In the genomic region with DNA sequence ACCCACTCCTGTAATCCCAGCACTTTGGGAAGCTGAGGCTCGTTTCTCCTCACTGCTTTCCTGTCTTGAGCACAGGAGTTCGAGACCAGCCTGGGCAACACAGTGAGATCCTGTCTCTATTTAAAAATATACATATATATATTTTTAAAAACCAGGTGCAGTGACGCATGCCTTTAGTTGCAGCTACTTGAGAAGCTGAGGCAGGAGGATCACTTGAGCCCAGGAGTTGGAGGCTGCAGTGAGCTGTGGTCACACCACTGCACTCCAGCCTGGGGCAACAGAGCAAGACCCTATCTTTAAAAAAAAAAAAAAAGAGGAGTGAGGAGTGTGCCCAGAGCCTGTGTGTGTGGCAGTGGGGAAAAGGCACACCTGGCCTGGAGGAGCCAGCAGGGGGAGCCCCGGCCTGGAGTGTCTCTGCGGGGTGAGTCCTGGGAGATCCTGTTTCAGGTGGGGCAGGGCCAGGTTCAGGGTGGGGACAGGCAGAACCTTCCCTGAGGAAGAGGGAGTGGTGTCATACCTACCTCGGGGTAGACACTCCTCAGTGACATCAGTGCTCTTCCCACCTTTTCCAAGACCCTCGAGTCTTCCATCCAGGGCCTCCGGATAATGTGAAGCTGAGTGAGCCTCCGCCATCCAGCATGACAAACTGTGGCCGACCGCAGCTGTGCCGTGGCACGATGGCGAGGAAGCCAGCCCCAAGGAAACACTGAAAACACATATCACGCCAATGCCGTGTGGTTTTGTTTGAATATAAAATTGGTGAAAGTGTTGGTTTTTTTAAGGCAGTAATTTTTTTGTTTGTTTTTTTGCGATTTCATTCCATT, we compare ENCODE assay signal across 8 cellular contexts. TPM values are rescaled to one million over a fixed set of nuclear protein-coding genes. Genes with fewer than 3 reads are reported as not detected.
A peak's percentile ranks its signal among the peaks of the same experiment; 100 is the strongest.
DNase-seq lines count a peak whose midpoint lies in the region; ATAC-seq, FAIRE-seq and TF ChIP-seq lines count a peak whose summit lies in the region.
"Had no signal": no experiment of that assay in that cellular context is flagged by ENCODE, and none has a peak within 500 bp of the region (broad histone marks: within the 10 kb centered on the region; RNA-seq: fewer than 3 reads in every experiment).

No MANE protein-coding gene starts in this region.

- H3K9me3 ChIP-seq in SK-N-SH (no peaks in the 10 kb centered on the region), adipocyte (ENCODE audit: control insufficient read depth, low read length) (no peaks in the 10 kb centered on the region), kidney (ENCODE audit: control insufficient read depth in 1 of 2, low read length in 2 of 2) (no peaks in the 10 kb centered on the region)

- H3K9ac ChIP-seq in SK-N-SH (no peak overlapping the region), adipocyte (ENCODE audit: low read length) (no peak overlapping the region), kidney (ENCODE audit: low read length in 2 of 2) (no peak overlapping the region)

- DNase-seq in SK-N-SH (peak; percentile 75), adipocyte (ENCODE audit: low read depth) (peak; percentile 35), kidney (peak; percentile 75), NCI-H1694 (lab: John Stamatoyannopoulos, UW) (no peak), pons (ENCODE audit: low spot score) (no peak)
- no peak for DNase-seq in stimulated activated effector memory CD8-positive, alpha-beta T cell treated with anti-CD3 and anti-CD28 coated beads, Interleukin-12 subunit alpha, Interleukin-12 subunit beta, amount 100 ng/mL, for 72 hours (ENCODE audit: low spot score in 2 of 2)

- TF ChIP-seq EP300 in SK-N-SH (IDR thresholded peaks at IDR 0.05; ENCODE audit: borderline replicate concordance in 1 of 2, low read depth in 1 of 2, low read length in 1 of 2), result no peak

- H3K36me3 ChIP-seq in SK-N-SH (replicated peaks in 1 of 2; ENCODE audit: control insufficient read depth in 1 of 2, insufficient read depth in 2 of 2, low read length in 1 of 2) (peaks cover 42 to 63% of the 10 kb centered on the region in 2 experiments), adipocyte (ENCODE audit: control insufficient read depth, insufficient read depth, low read length, severe bottlenecking) (peaks cover 55% of the 10 kb centered on the region), kidney (ENCODE audit: control insufficient read depth in 1 of 2, insufficient read depth in 2 of 2, low read length in 2 of 2) (peaks cover 14 to 15% of the 10 kb centered on the region in 2 donors)

- TF ChIP-seq CTCF in SK-N-SH (IDR thresholded peaks at IDR 0.05) (peak; percentile 68), kidney (IDR thresholded peaks at IDR 0.05; ENCODE audit: borderline replicate concordance, extremely low read depth, insufficient read depth) (peak; percentile 57)

- CTCF ChIA-PET in SK-N-SH (lab: Yijun Ruan, JAX), result interaction anchor here (0.6 to 1.7 kb wide), 22 partner anchors 9 to 427 kb away, joined by 3 to 8 read pairs (median 4); a partner anchor contains a TSS

- POLR2A ChIA-PET in SK-N-SH (lab: Yijun Ruan, JAX), result interaction anchor here (0.5 to 1.7 kb wide), 2 partner anchors 9 to 27 kb away, joined by 3 to 4 read pairs; no protein-coding TSS in a partner anchor

- peak; percentile 58 for TF ChIP-seq RAD21 in SK-N-SH (IDR thresholded peaks at IDR 0.05; ENCODE audit: low read length)

- H3K4me3 Mint-ChIP-seq in stimulated activated effector memory CD8-positive, alpha-beta T cell treated with anti-CD3 and anti-CD28 coated beads, Interleukin-12 subunit alpha, Interleukin-12 subunit beta, amount 100 ng/mL, for 72 hours, result no peak overlapping the region

- H3K27ac ChIP-seq in SK-N-SH (ENCODE audit: low read depth in 2 of 2, low read length in 1 of 2), result no peak overlapping the region
- no peak overlapping the region for H3K27ac ChIP-seq in kidney (ENCODE audit: low read depth in 2 of 2, low read length in 2 of 2)

- H3K4me1 ChIP-seq in SK-N-SH (ENCODE audit: control insufficient read depth in 1 of 2, insufficient read depth in 2 of 2, low read depth in 1 of 2, low read length in 1 of 2), result peaks cover 0 to 3% of the 10 kb centered on the region in 2 experiments; a peak in 2 of 4 replicates
- H3K4me1 ChIP-seq in adipocyte (ENCODE audit: control insufficient read depth, insufficient read depth, low read length), result peaks cover 15% of the 10 kb centered on the region
- H3K4me1 ChIP-seq in kidney (ENCODE audit: control insufficient read depth in 1 of 2, insufficient read depth in 1 of 2, low read depth in 1 of 2, low read length in 2 of 2), result no peaks in the 10 kb centered on the region

- no peak overlapping the region for H2AFZ ChIP-seq in SK-N-SH (ENCODE audit: low read depth)

- H3K9me3 Mint-ChIP-seq in stimulated activated effector memory CD8-positive, alpha-beta T cell treated with anti-CD3 and anti-CD28 coated beads, Interleukin-12 subunit alpha, Interleukin-12 subunit beta, amount 100 ng/mL, for 72 hours, result no peaks in the 10 kb centered on the region

- ATAC-seq in GM19467 (IDR thresholded peaks at IDR 0.05; ENCODE audit: unreplicated experiment), result peak; percentile 52
- peak; percentile 75 for ATAC-seq in stimulated activated effector memory CD8-positive, alpha-beta T cell treated with anti-CD3 and anti-CD28 coated beads, Interleukin-12 subunit alpha, Interleukin-12 subunit beta, amount 100 ng/mL, for 72 hours

- intact Hi-C loops in kidney (cut with DNase I), result no loop called here

- peaks cover 52% of the 10 kb centered on the region for H3F3A ChIP-seq in SK-N-SH (replicated peaks; ENCODE audit: insufficient read depth)

- H3K4me1 Mint-ChIP-seq in stimulated activated effector memory CD8-positive, alpha-beta T cell treated with anti-CD3 and anti-CD28 coated beads, Interleukin-12 subunit alpha, Interleukin-12 subunit beta, amount 100 ng/mL, for 72 hours, result peaks cover 12% of the 10 kb centered on the region

- H3K4me3 ChIP-seq in SK-N-SH (ENCODE audit: low read depth in 2 of 2, low read length in 1 of 2) (no peak overlapping the region), adipocyte (ENCODE audit: low read length) (no peak overlapping the region), kidney (ENCODE audit: low read length in 2 of 2) (no peak overlapping the region)

- FAIRE-seq in kidney (lab: Jason Lieb, UNC), result no peak
- FAIRE-seq: TTC549 had no signal

- H3K4me2 ChIP-seq in SK-N-SH, result no peak overlapping the region

- H3K27me3 ChIP-seq in SK-N-SH (ENCODE audit: insufficient read depth), result no peaks in the 10 kb centered on the region
- H3K27me3 ChIP-seq in adipocyte (replicated peaks; ENCODE audit: control insufficient read depth, insufficient read depth, low read length), result no peaks in the 10 kb centered on the region

- peaks cover 8% of the 10 kb centered on the region for H4K20me1 ChIP-seq in SK-N-SH (ENCODE audit: insufficient read depth)

- H3K27ac Mint-ChIP-seq in stimulated activated effector memory CD8-positive, alpha-beta T cell treated with anti-CD3 and anti-CD28 coated beads, Interleukin-12 subunit alpha, Interleukin-12 subunit beta, amount 100 ng/mL, for 72 hours, result peak overlapping the region; percentile 63

- WGBS in SK-N-SH (ENCODE audit: low lambda C conversion rate), result 86% methylated on average over 17 of the region's 17 CpGs

- H3K79me2 ChIP-seq in SK-N-SH (ENCODE audit: insufficient read depth), result no peaks in the 10 kb centered on the region

- peaks cover 89% of the 10 kb centered on the region for H3K36me3 Mint-ChIP-seq in stimulated activated effector memory CD8-positive, alpha-beta T cell treated with anti-CD3 and anti-CD28 coated beads, Interleukin-12 subunit alpha, Interleukin-12 subunit beta, amount 100 ng/mL, for 72 hours

- no peaks in the 10 kb centered on the region for H3K9me2 ChIP-seq in SK-N-SH

TF ChIP-seq in SK-N-SH, 30 proteins besides CTCF, POLR2A, EP300 and RAD21:
- TF ChIP-seq, protein P1, sequence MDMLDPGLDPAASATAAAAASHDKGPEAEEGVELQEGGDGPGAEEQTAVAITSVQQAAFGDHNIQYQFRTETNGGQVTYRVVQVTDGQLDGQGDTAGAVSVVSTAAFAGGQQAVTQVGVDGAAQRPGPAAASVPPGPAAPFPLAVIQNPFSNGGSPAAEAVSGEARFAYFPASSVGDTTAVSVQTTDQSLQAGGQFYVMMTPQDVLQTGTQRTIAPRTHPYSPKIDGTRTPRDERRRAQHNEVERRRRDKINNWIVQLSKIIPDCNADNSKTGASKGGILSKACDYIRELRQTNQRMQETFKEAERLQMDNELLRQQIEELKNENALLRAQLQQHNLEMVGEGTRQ (IDR thresholded peaks at IDR 0.05; ENCODE audit: borderline replicate concordance, low read depth, low read length), result no peak
- peak; percentile 43 for TF ChIP-seq SMC3 (IDR thresholded peaks at IDR 0.05; ENCODE audit: low read depth, low read length)
- no peak for TF ChIP-seq TAF1 (IDR thresholded peaks at IDR 0.05; ENCODE audit: borderline replicate concordance, low read depth, low read length)
- no peak for TF ChIP-seq NFIC (IDR thresholded peaks at IDR 0.05; ENCODE audit: borderline replicate concordance)
TF ChIP-seq in SK-N-SH: peak in this region for 1.

RNA-seq across cellular contexts. Expression of a gene that starts 9.0 kb away (rescaled TPM):
- 549 and 836 TPM in 2 replicates for polyA plus RNA-seq in SK-N-SH (2012; rRNA removed)
- 499 and 604 TPM in 2 replicates for polyA plus RNA-seq in SK-N-SH (2012; cell fraction: cytosol; rRNA removed)
- polyA plus RNA-seq in SK-N-SH (2012; cell fraction: nucleus; rRNA removed), result 368 and 467 TPM in 2 replicates
- total RNA-seq in kidney, result 216 TPM
- 74.1 TPM for polyA plus RNA-seq in kidney (ENCODE audit: insufficient read depth, low read depth, low replicate concordance)

RNA-seq across cellular contexts. Expression of a gene that starts 39.8 kb away (rescaled TPM):
- polyA plus RNA-seq in SK-N-SH (2012; rRNA removed) (262 and 306 TPM in 2 replicates), kidney (ENCODE audit: insufficient read depth, low read depth, low replicate concordance) (117 TPM)
- 265 and 294 TPM in 2 replicates for polyA plus RNA-seq in SK-N-SH (2012; cell fraction: cytosol; rRNA removed)
- polyA plus RNA-seq in SK-N-SH (2012; cell fraction: nucleus; rRNA removed), result 86.2 and 95.3 TPM in 2 replicates
- total RNA-seq in kidney, result 119 TPM

RNA-seq across cellular contexts. Expression of a gene that starts 42.9 kb away (rescaled TPM):
- 296 and 389 TPM in 2 replicates for polyA plus RNA-seq in SK-N-SH (2012; rRNA removed)
- 589 and 668 TPM in 2 replicates for polyA plus RNA-seq in SK-N-SH (2012; cell fraction: cytosol; rRNA removed)
- polyA plus RNA-seq in SK-N-SH (2012; cell fraction: nucleus; rRNA removed), result 105 and 146 TPM in 2 replicates
- total RNA-seq in kidney, result 84.7 TPM
- 119 TPM for polyA plus RNA-seq in kidney (ENCODE audit: insufficient read depth, low read depth, low replicate concordance)

RNA-seq across cellular contexts. Expression of a gene that starts 43.2 kb away (rescaled TPM):
- polyA plus RNA-seq in SK-N-SH (2012; rRNA removed) (124 and 162 TPM in 2 replicates), kidney (ENCODE audit: insufficient read depth, low read depth, low replicate concordance) (141 TPM)
- 146 and 187 TPM in 2 replicates for polyA plus RNA-seq in SK-N-SH (2012; cell fraction: cytosol; rRNA removed)
- 85.4 and 105 TPM in 2 replicates for polyA plus RNA-seq in SK-N-SH (2012; cell fraction: nucleus; rRNA removed)
- total RNA-seq in kidney, result 79.0 TPM

Comparison
In these comparisons a context has a peak if more than half of its experiments do, and no peak if none do; other contexts are left out.
1. DNase-seq: peak in SK-N-SH (single experiment), adipocyte (single experiment) and kidney (single experiment); none in stimulated activated effector memory CD8-positive, alpha-beta T cell treated with anti-CD3 and anti-CD28 coated beads, Interleukin-12 subunit alpha, Interleukin-12 subunit beta, amount 100 ng/mL, for 72 hours (0 of 2), NCI-H1694 (single experiment) and pons (single experiment).